19 cellular contexts compared by ENCODE assay signal in genomic region chr13:23750383-23751121, GRCh38.
DNase-seq lines count a peak whose midpoint lies in the region; ATAC-seq, FAIRE-seq and TF ChIP-seq lines count a peak whose summit lies in the region.
"Had no signal": no experiment of that assay in that cellular context is flagged by ENCODE, and none has a peak within 500 bp of the region (broad histone marks: within the 10 kb centered on the region; RNA-seq: fewer than 3 reads in every experiment).

No MANE protein-coding gene starts in this region.

- H3K4me1 Mint-ChIP-seq in activated CD4-positive, alpha-beta T cell treated with anti-CD3 and anti-CD28 coated beads for 36 hours: peaks cover 44% of the 10 kb centered on the region
- peaks cover 30% of the 10 kb centered on the region for H3K4me1 Mint-ChIP-seq in activated CD4-positive, alpha-beta T cell treated with anti-CD3 and anti-CD28 coated beads, Interleukin-2, amount 10 ng/mL, durations not matched to agents 24 days and 14 days

- no peaks in the 10 kb centered on the region for H4K20me1 ChIP-seq in GM12878 (ENCODE audit: control insufficient read depth, insufficient read depth)
- no peaks in the 10 kb centered on the region for H4K20me1 ChIP-seq in osteoblast (ENCODE audit: insufficient read depth, low read length)

- H3K79me2 ChIP-seq in GM12878 (ENCODE audit: control insufficient read depth, insufficient read depth, low read length) (no peaks in the 10 kb centered on the region), osteoblast (ENCODE audit: insufficient read depth, low read length) (no peaks in the 10 kb centered on the region)

- ATAC-seq in activated CD4-positive, alpha-beta T cell treated with anti-CD3 and anti-CD28 coated beads for 36 hours: no peak
- ATAC-seq in GM12878 (no peak), HG03039 (IDR thresholded peaks at IDR 0.05; ENCODE audit: unreplicated experiment) (no peak), left colon (no peak), HG02885 (IDR thresholded peaks at IDR 0.05; ENCODE audit: poor library complexity, unreplicated experiment) (no peak)
- ATAC-seq: left ventricle myocardium superior had no signal

- no peak overlapping the region for H2AFZ ChIP-seq in GM12878 (ENCODE audit: control insufficient read depth, low read depth, low read length)
- peak overlapping the region; percentile 16 for H2AFZ ChIP-seq in osteoblast (ENCODE audit: low read length)

- H3K27me3 Mint-ChIP-seq in activated CD4-positive, alpha-beta T cell treated with anti-CD3 and anti-CD28 coated beads for 36 hours: peaks cover 3% of the 10 kb centered on the region
- peaks cover 8% of the 10 kb centered on the region for H3K27me3 Mint-ChIP-seq in activated CD4-positive, alpha-beta T cell treated with anti-CD3 and anti-CD28 coated beads, Interleukin-2, amount 10 ng/mL, durations not matched to agents 24 days and 14 days
- H3K27me3 Mint-ChIP-seq: activated naive CD4-positive, alpha-beta T cell treated with anti-CD3 and anti-CD28 coated beads, Interleukin-2, amount 50 U/mL, for 24 hours had no signal

- CTCF ChIA-PET in activated CD4-positive, alpha-beta T cell treated with anti-CD3 and anti-CD28 coated beads for 36 hours (lab: Charles Lee): interaction anchor here (0.9 kb wide), 1 partner anchor 9 kb away, joined by 3 read pairs; no protein-coding TSS in a partner anchor
- CTCF ChIA-PET in GM12878 (lab: Yijun Ruan, JAX): interaction anchor here (0.9 to 3.5 kb wide), 8 partner anchors 9 to 122 kb away, joined by 3 to 15 read pairs (median 4); no protein-coding TSS in a partner anchor

- in situ Hi-C loops in GM12878 (cut with MboI): no loop called here

- H3K36me3 ChIP-seq in GM12878 (ENCODE audit: control insufficient read depth in 2 of 2, insufficient read depth in 2 of 2, low read length in 1 of 2) (no peaks in the 10 kb centered on the region), osteoblast (ENCODE audit: insufficient read depth, low read length) (no peaks in the 10 kb centered on the region)
- H3K36me3 ChIP-seq: right atrium auricular region had no signal

- POLR2A ChIA-PET in activated CD4-positive, alpha-beta T cell treated with anti-CD3 and anti-CD28 coated beads for 36 hours (lab: Charles Lee): no interaction called here
- POLR2A ChIA-PET in GM12878 (lab: Charles Lee): interaction anchor here (1.0 kb wide), 1 partner anchor 44 kb away, joined by 3 read pairs; no protein-coding TSS in a partner anchor

- H3K4me3 ChIP-seq in GM12878 (no peak overlapping the region), osteoblast (ENCODE audit: insufficient read depth, low read length) (no peak overlapping the region)
- H3K4me3 ChIP-seq: right atrium auricular region had no signal

- no peak overlapping the region for H3K27ac Mint-ChIP-seq in activated CD4-positive, alpha-beta T cell treated with anti-CD3 and anti-CD28 coated beads for 36 hours
- no peak overlapping the region for H3K27ac Mint-ChIP-seq in activated CD4-positive, alpha-beta T cell treated with anti-CD3 and anti-CD28 coated beads, Interleukin-2, amount 10 ng/mL, durations not matched to agents 24 days and 14 days
- H3K27ac Mint-ChIP-seq: activated naive CD4-positive, alpha-beta T cell treated with anti-CD3 and anti-CD28 coated beads, Interleukin-2, amount 50 U/mL, for 24 hours had no signal

- no peak overlapping the region; the same call in 1 of the 2 replicates for H3K9ac ChIP-seq in GM12878 (ENCODE audit: control insufficient read depth, insufficient read depth, low read length)

- H3K4me1 ChIP-seq in GM12878 (ENCODE audit: control insufficient read depth, insufficient read depth, low read length): peaks cover 42% of the 10 kb centered on the region
- H3K4me1 ChIP-seq in osteoblast (ENCODE audit: insufficient read depth, low read length): peaks cover 44% of the 10 kb centered on the region

- H3K4me3 Mint-ChIP-seq in activated CD4-positive, alpha-beta T cell treated with anti-CD3 and anti-CD28 coated beads for 36 hours: no peak overlapping the region
- no peak overlapping the region for H3K4me3 Mint-ChIP-seq in activated CD4-positive, alpha-beta T cell treated with anti-CD3 and anti-CD28 coated beads, Interleukin-2, amount 10 ng/mL, durations not matched to agents 24 days and 14 days
- H3K4me3 Mint-ChIP-seq: activated naive CD4-positive, alpha-beta T cell treated with anti-CD3 and anti-CD28 coated beads, Interleukin-2, amount 50 U/mL, for 24 hours had no signal

- H3K9me3 ChIP-seq in GM12878 (replicated peaks; ENCODE audit: control insufficient read depth, insufficient read depth, low read length): no peaks in the 10 kb centered on the region
- no peaks in the 10 kb centered on the region for H3K9me3 ChIP-seq in osteoblast (ENCODE audit: low read depth, low read length)
- H3K9me3 ChIP-seq: right atrium auricular region had no signal

- BruUV-seq in GM12878 (replicated peaks; lab: Mats Ljungman, UMichigan): no TSS peak

- no peak overlapping the region for H3K4me2 ChIP-seq in GM12878 (ENCODE audit: control insufficient read depth, insufficient read depth)
- H3K4me2 ChIP-seq in osteoblast (ENCODE audit: insufficient read depth, low read length): peak overlapping the region; percentile 21

- TF ChIP-seq POLR2A in GM12878 (IDR thresholded peaks at IDR 0.05; ENCODE audit: low read depth, low read length): no peak

- SMC1A ChIA-PET in GM12878 (lab: Charles Lee; ENCODE audit: uncharacterized antibody, unreplicated experiment): interaction anchor here (0.7 to 3.1 kb wide), 11 partner anchors 7 to 98 kb away, joined by 3 to 13 read pairs (median 5); no protein-coding TSS in a partner anchor

- no peak for TF ChIP-seq RAD21 in GM12878 (IDR thresholded peaks at IDR 0.05; ENCODE audit: insufficient read depth, low read depth, low read length)

- H3K27me3 ChIP-seq in GM12878 (replicated peaks in 1 of 2; ENCODE audit: control insufficient read depth in 2 of 2, insufficient read depth in 2 of 2, low read length in 1 of 2) (no peaks in the 10 kb centered on the region), osteoblast (ENCODE audit: insufficient read depth, low read length) (no peaks in the 10 kb centered on the region)
- H3K27me3 ChIP-seq: right atrium auricular region had no signal

- WGBS in GM12878 (ENCODE audit: insufficient coverage, insufficient replicate concordance, low lambda C conversion rate, missing lambda C conversion rate): 92% methylated on average over 8 of the region's 8 CpGs

- TF ChIP-seq CTCF in GM12878 (IDR thresholded peaks at IDR 0.05 in 2 of 3, conservative IDR thresholded peaks at IDR 0.05 in 1 of 3; ENCODE audit: control insufficient read depth in 2 of 3, extremely low read depth in 1 of 3, insufficient read depth in 1 of 3, low read depth in 3 of 3, low read length in 3 of 3): no peak
- TF ChIP-seq CTCF in osteoblast (IDR thresholded peaks at IDR 0.05; ENCODE audit: extremely low read depth, low read depth, low read length): no peak

- H3K9me3 Mint-ChIP-seq in activated CD4-positive, alpha-beta T cell treated with anti-CD3 and anti-CD28 coated beads for 36 hours (ENCODE audit: low read depth): no peaks in the 10 kb centered on the region
- no peaks in the 10 kb centered on the region for H3K9me3 Mint-ChIP-seq in activated CD4-positive, alpha-beta T cell treated with anti-CD3 and anti-CD28 coated beads, Interleukin-2, amount 10 ng/mL, durations not matched to agents 24 days and 14 days
- H3K9me3 Mint-ChIP-seq: activated naive CD4-positive, alpha-beta T cell treated with anti-CD3 and anti-CD28 coated beads, Interleukin-2, amount 50 U/mL, for 24 hours had no signal

- TF ChIP-seq EP300 in GM12878 (IDR thresholded peaks at IDR 0.05; ENCODE audit: borderline replicate concordance in 1 of 2, control insufficient read depth in 1 of 2, low read depth in 2 of 2, low read length in 2 of 2): no peak

- intact Hi-C loops in activated CD4-positive, alpha-beta T cell treated with anti-CD3 and anti-CD28 coated beads for 36 hours (cut with DNase I, micrococcal nuclease): loop anchor here in 1 of 2 experiments (1.0 to 5.0 kb wide), 3 partner anchors 7 to 283 kb away; no protein-coding TSS in a partner anchor
- intact Hi-C loops in activated CD4-positive, alpha-beta T cell treated with anti-CD3 and anti-CD28 coated beads, Interleukin-2, amount 10 ng/mL, durations not matched to agents 24 days and 14 days (cut with micrococcal nuclease): loop anchor here (5.0 kb wide), 2 partner anchors 212 to 373 kb away; no protein-coding TSS in a partner anchor
- intact Hi-C loops in GM12878 (cut with micrococcal nuclease; ENCODE audit: unreplicated experiment) (no loop called here), left colon (cut with DNase I, micrococcal nuclease) (no loop called here)

- DNase-seq in activated CD4-positive, alpha-beta T cell treated with anti-CD3 and anti-CD28 coated beads for 36 hours: peak; percentile 39
- no peak for DNase-seq in activated CD4-positive, alpha-beta T cell treated with anti-CD3 and anti-CD28 coated beads, Interleukin-2, amount 10 ng/mL, durations not matched to agents 24 days and 14 days
- DNase-seq in M059J (ENCODE audit: low read depth) (peak; percentile 54), GM12878 (ENCODE audit: low read depth, low spot score) (no peak), osteoblast (ENCODE audit: insufficient read length, low spot score, missing footprints) (peak; percentile 62), left colon (no peak)
- DNase-seq: H7; hippocampal formation; KBM-7; left ventricle myocardium superior; naive B cell; NCI-H526; stimulated activated CD4-positive, alpha-beta T cell treated with anti-CD3 and anti-CD28 coated beads, Interleukin-4, amount 100 ng/mL, for 4 hours; stimulated activated naive CD4-positive, alpha-beta T cell had no signal

- RAD21 ChIA-PET in GM12878 (lab: Charles Lee; ENCODE audit: unreplicated experiment): interaction anchor here (0.5 to 1.9 kb wide), 8 partner anchors 26 to 95 kb away, joined by 3 to 6 read pairs (median 4); no protein-coding TSS in a partner anchor

- H3K27ac ChIP-seq in GM12878 (ENCODE audit: control insufficient read depth, insufficient read depth): peak overlapping the region; percentile 86
- peak overlapping the region; percentile 80 for H3K27ac ChIP-seq in osteoblast (ENCODE audit: low read depth, low read length)
- H3K27ac ChIP-seq: 22Rv1 had no signal

- no peak for FAIRE-seq in GM12878 (lab: Jason Lieb, UNC)

- peaks cover 5% of the 10 kb centered on the region for H3K36me3 Mint-ChIP-seq in activated CD4-positive, alpha-beta T cell treated with anti-CD3 and anti-CD28 coated beads for 36 hours (ENCODE audit: low read depth)
- H3K36me3 Mint-ChIP-seq in activated CD4-positive, alpha-beta T cell treated with anti-CD3 and anti-CD28 coated beads, Interleukin-2, amount 10 ng/mL, durations not matched to agents 24 days and 14 days (ENCODE audit: low read depth): peaks cover 1% of the 10 kb centered on the region

TF ChIP-seq in GM12878, 131 proteins besides CTCF, POLR2A, EP300 and RAD21 (continues in another document):
- TF ChIP-seq ZNF207 (IDR thresholded peaks at IDR 0.05; ENCODE audit: borderline replicate concordance) (no peak), YBX1 (IDR thresholded peaks at IDR 0.05) (no peak)

Comparison
In these comparisons a context has a peak if more than half of its experiments do, and no peak if none do; other contexts are left out.
1. DNase-seq: peak in activated CD4-positive, alpha-beta T cell treated with anti-CD3 and anti-CD28 coated beads for 36 hours (single experiment), M059J (single experiment) and osteoblast (single experiment); none in activated CD4-positive, alpha-beta T cell treated with anti-CD3 and anti-CD28 coated beads, Interleukin-2, amount 10 ng/mL, durations not matched to agents 24 days and 14 days (single experiment), GM12878 (single experiment) and left colon (0 of 2).